Comparison of ENCODE assay signal across 1 cellular context in genomic region chr1:179813626-179814351, GRCh38.
TF ChIP-seq lines count a peak whose summit lies in the region.

No MANE protein-coding gene starts in this region.

TF ChIP-seq in GM23338, 12 proteins besides CTCF, POLR2A, EP300 and RAD21 (continued from another document):
- TF ChIP-seq, protein P1, sequence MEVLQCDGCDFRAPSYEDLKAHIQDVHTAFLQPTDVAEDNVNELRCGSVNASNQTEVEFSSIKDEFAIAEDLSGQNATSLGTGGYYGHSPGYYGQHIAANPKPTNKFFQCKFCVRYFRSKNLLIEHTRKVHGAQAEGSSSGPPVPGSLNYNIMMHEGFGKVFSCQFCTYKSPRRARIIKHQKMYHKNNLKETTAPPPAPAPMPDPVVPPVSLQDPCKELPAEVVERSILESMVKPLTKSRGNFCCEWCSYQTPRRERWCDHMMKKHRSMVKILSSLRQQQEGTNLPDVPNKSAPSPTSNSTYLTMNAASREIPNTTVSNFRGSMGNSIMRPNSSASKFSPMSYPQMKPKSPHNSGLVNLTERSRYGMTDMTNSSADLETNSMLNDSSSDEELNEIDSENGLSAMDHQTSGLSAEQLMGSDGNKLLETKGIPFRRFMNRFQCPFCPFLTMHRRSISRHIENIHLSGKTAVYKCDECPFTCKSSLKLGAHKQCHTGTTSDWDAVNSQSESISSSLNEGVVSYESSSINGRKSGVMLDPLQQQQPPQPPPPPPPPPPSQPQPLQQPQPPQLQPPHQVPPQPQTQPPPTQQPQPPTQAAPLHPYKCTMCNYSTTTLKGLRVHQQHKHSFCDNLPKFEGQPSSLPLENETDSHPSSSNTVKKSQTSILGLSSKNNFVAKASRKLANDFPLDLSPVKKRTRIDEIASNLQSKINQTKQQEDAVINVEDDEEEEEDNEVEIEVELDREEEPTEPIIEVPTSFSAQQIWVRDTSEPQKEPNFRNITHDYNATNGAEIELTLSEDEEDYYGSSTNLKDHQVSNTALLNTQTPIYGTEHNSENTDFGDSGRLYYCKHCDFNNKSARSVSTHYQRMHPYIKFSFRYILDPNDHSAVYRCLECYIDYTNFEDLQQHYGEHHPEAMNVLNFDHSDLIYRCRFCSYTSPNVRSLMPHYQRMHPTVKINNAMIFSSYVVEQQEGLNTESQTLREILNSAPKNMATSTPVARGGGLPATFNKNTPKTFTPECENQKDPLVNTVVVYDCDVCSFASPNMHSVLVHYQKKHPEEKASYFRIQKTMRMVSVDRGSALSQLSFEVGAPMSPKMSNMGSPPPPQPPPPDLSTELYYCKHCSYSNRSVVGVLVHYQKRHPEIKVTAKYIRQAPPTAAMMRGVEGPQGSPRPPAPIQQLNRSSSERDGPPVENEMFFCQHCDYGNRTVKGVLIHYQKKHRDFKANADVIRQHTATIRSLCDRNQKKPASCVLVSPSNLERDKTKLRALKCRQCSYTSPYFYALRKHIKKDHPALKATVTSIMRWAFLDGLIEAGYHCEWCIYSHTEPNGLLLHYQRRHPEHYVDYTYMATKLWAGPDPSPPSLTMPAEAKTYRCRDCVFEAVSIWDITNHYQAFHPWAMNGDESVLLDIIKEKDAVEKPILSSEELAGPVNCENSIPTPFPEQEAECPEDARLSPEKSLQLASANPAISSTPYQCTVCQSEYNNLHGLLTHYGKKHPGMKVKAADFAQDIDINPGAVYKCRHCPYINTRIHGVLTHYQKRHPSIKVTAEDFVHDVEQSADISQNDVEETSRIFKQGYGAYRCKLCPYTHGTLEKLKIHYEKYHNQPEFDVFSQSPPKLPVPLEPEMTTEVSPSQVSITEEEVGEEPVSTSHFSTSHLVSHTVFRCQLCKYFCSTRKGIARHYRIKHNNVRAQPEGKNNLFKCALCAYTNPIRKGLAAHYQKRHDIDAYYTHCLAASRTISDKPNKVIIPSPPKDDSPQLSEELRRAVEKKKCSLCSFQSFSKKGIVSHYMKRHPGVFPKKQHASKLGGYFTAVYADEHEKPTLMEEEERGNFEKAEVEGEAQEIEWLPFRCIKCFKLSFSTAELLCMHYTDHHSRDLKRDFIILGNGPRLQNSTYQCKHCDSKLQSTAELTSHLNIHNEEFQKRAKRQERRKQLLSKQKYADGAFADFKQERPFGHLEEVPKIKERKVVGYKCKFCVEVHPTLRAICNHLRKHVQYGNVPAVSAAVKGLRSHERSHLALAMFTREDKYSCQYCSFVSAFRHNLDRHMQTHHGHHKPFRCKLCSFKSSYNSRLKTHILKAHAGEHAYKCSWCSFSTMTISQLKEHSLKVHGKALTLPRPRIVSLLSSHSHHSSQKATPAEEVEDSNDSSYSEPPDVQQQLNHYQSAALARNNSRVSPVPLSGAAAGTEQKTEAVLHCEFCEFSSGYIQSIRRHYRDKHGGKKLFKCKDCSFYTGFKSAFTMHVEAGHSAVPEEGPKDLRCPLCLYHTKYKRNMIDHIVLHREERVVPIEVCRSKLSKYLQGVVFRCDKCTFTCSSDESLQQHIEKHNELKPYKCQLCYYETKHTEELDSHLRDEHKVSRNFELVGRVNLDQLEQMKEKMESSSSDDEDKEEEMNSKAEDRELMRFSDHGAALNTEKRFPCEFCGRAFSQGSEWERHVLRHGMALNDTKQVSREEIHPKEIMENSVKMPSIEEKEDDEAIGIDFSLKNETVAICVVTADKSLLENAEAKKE (CRISPR knock-in tag; IDR thresholded peaks at IDR 0.05) = no peak
- no peak for TF ChIP-seq ZNF114 (CRISPR knock-in tag; IDR thresholded peaks at IDR 0.05)
- no peak for TF ChIP-seq CREB1 (CRISPR knock-in tag; IDR thresholded peaks at IDR 0.05; ENCODE audit: low read depth)
- no peak for TF ChIP-seq POLR2AphosphoS5 (IDR thresholded peaks at IDR 0.05; ENCODE audit: low read depth)
- no peak for TF ChIP-seq JUNB (IDR thresholded peaks at IDR 0.05; ENCODE audit: unreplicated experiment)
- TF ChIP-seq STAT1 (IDR thresholded peaks at IDR 0.05; ENCODE audit: unreplicated experiment) = no peak
- TF ChIP-seq, protein P2, sequence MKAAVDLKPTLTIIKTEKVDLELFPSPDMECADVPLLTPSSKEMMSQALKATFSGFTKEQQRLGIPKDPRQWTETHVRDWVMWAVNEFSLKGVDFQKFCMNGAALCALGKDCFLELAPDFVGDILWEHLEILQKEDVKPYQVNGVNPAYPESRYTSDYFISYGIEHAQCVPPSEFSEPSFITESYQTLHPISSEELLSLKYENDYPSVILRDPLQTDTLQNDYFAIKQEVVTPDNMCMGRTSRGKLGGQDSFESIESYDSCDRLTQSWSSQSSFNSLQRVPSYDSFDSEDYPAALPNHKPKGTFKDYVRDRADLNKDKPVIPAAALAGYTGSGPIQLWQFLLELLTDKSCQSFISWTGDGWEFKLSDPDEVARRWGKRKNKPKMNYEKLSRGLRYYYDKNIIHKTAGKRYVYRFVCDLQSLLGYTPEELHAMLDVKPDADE (IDR thresholded peaks at IDR 0.05) = no peak
- no peak for TF ChIP-seq ZNF331 (CRISPR knock-in tag; IDR thresholded peaks at IDR 0.05; ENCODE audit: low read depth)
- no peak for TF ChIP-seq EZH2phosphoT487 (IDR thresholded peaks at IDR 0.05; ENCODE audit: unreplicated experiment)
- TF ChIP-seq EZH2 (IDR thresholded peaks at IDR 0.05; ENCODE audit: low read depth, unreplicated experiment) = no peak
- no peak for TF ChIP-seq NANOG (IDR thresholded peaks at IDR 0.05; ENCODE audit: borderline replicate concordance)
